Comparison of ENCODE assay signal across 8 cellular contexts in the genomic region with DNA sequence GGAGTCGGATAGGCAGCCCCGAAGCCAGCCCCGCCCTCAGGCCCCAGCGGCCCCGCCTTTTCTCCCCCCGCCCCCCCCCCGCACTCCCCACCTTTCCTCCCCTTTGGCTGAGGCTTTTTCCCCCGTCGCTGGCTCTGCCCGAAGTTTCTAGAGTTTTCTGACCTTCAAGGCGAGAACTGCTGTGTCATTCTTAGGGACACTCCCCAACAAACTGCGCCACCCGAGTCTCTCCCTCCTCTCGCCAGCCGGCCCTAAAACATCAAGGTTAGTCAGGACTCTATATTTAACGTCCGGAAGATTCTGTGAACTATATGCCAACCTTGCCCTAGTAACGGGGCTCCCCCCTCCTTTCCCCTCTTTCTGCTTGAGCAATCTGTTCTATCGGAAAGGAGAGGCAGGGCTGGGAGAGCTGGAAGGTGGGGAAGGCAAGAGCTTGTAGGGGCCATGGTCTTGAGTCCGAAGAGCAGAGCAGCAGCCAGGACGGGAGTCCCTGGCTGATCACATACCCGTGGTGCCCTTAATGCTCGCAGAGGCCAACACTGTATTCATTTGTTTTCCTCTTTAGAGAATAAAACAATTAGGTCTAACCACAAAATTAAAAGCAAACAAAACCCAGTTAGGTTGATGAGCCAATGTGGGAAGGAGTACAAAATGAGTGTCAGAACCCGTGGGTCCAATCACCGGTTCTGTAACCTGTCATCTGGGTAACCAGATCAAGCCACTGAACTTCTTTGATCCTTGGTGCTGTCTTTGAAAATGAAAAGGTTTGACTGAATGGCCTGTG. TPM values are rescaled to one million over a fixed set of nuclear protein-coding genes. Genes with fewer than 3 reads are reported as not detected.
DNase-seq lines count a peak whose midpoint lies in the region; ATAC-seq and TF ChIP-seq lines count a peak whose summit lies in the region.

No MANE protein-coding gene starts in this region.

- H3K4me1 Mint-ChIP-seq in nephron progenitor cell, result peaks cover 60% of the 10 kb centered on the region

- no peaks in the 10 kb centered on the region for H3K27me3 ChIP-seq in thyroid gland

- 2% methylated on average over 24 to 25 of the region's 25 CpGs for WGBS in thyroid gland, 2 donors

- H3K27ac ChIP-seq in thyroid gland, result peak overlapping the region; percentile 99 to 100 (median 99)

- H3K4me3 Mint-ChIP-seq in nephron progenitor cell, result peak overlapping the region; percentile 87

- no peaks in the 10 kb centered on the region for H3K9me3 ChIP-seq in thyroid gland

- peak overlapping the region in 2 of 3 donors; percentile 33 to 36 for H3K4me3 ChIP-seq in thyroid gland (replicated peaks in 1 of 3)

- no peak for TF ChIP-seq CTCF in nephron progenitor cell (IDR thresholded peaks at IDR 0.05)
- no peak for TF ChIP-seq CTCF in thyroid gland (IDR thresholded peaks at IDR 0.05)

- peaks cover 9% of the 10 kb centered on the region for H3K27me3 Mint-ChIP-seq in nephron progenitor cell (ENCODE audit: low read depth, poor library complexity)

- H3K36me3 Mint-ChIP-seq in nephron progenitor cell (ENCODE audit: low read depth), result peaks cover 16% of the 10 kb centered on the region

- peak; percentile 32 for DNase-seq in GDM1 (lab: John Stamatoyannopoulos, UW)
- DNase-seq in activated naive CD4-positive, alpha-beta T cell treated with Interleukin-2 at 50 U/mL for 16 hours, result peak; percentile 67
- peak; percentile 50 for DNase-seq in foreskin melanocyte
- DNase-seq in nephron progenitor cell, result peak; percentile 55
- DNase-seq in thyroid gland, result peak; percentile 89 to 90
- no peak for DNase-seq in cortex of kidney (lab: John Stamatoyannopoulos, UW)

- H3K9me3 Mint-ChIP-seq in nephron progenitor cell, result peaks cover 25% of the 10 kb centered on the region

- peak overlapping the region; percentile 95 for H3K27ac Mint-ChIP-seq in nephron progenitor cell

- peak; percentile 43; the same call in 1 of the 2 replicates for TF ChIP-seq POLR2A in Raji (IDR thresholded peaks at IDR 0.05; ENCODE audit: insufficient read depth, low read depth, low read length)
- peak; percentile 47 to 91 for TF ChIP-seq POLR2A in thyroid gland (IDR thresholded peaks at IDR 0.05)

- peak; percentile 33 for ATAC-seq in HG02840 (IDR thresholded peaks at IDR 0.05; ENCODE audit: low FRiP score, unreplicated experiment)

- H3K4me1 ChIP-seq in thyroid gland, result peaks cover 59 to 78% of the 10 kb centered on the region in 2 donors

- intact Hi-C loops in thyroid gland (cut with DNase I), result no loop called here

- no peaks in the 10 kb centered on the region for H3K36me3 ChIP-seq in thyroid gland

RNA-seq across cellular contexts. Expression of gene HSPA1B, which starts 5.3 kb away (rescaled TPM):
- 100 to 1,000 TPM; 194 to 330 (median 256) TPM for total RNA-seq in thyroid gland

RNA-seq across cellular contexts. Expression of gene HSPA1A, which starts 6.9 kb away (rescaled TPM):
- 100 to 1,000 TPM; 148 to 320 (median 190) TPM for total RNA-seq in thyroid gland

RNA-seq across cellular contexts. Expression of gene HSPA1L, which starts 7.1 kb away (rescaled TPM):
- total RNA-seq in thyroid gland, result 1 to 10 TPM; 3.5 to 4.1 (median 3.9) TPM

RNA-seq across cellular contexts. Expression of gene LSM2, which starts 15.5 kb away (rescaled TPM):
- total RNA-seq in thyroid gland, result 10 to 100 TPM; 29.2 to 48.4 (median 36.5) TPM

RNA-seq across cellular contexts. Expression of gene VARS1, which starts 26.7 kb away (rescaled TPM):
- total RNA-seq in thyroid gland, result 100 to 1,000 TPM in 1 of 4 donors, 10 to 100 TPM in 3; 33.8 to 120 (median 39.9) TPM
